10 cellular contexts compared by ENCODE assay signal in the genomic region with DNA sequence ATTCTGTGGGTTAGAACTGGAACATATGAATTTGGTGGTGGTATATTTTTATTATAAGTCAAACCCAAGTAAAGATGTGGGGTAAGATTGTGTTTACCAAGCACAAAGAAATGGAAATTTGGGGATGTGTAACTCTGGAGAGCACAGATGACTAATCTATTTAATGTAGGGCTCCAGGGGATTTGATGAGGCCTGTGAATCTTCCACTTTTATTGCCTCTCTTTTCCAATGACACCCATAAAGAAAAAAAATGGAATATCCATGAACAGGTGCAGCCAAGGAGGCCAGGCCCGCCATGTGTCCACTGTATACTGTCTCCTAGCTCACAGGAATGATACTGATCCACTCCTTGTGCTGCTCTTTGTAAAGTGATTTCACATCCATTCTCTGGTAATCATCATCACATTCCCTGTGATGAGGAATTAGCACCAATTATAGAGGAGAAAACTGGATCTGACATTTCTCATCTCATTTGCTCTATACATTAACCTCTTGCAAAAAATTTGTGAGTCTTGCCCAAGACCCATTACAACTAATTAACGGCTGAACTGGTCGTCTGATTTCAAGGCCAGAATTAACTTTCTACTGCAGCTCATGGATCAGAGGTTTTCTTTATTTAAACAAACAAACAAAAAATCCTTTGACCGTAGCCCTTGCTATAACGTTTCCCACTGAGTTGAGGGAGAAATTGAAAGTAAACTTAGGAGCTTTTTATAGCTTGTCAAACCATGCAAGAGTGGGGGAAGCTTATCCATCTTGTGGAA. TPM values are rescaled to one million over a fixed set of nuclear protein-coding genes. Genes with fewer than 3 reads are reported as not detected.
DNase-seq lines count a peak whose midpoint lies in the region; ATAC-seq and TF ChIP-seq lines count a peak whose summit lies in the region.
"Had no signal": no experiment of that assay in that cellular context is flagged by ENCODE, and none has a peak within 500 bp of the region (broad histone marks: within the 10 kb centered on the region; RNA-seq: fewer than 3 reads in every experiment).

No MANE protein-coding gene starts in this region.

- TF ChIP-seq CTCF in Loucy (conservative IDR thresholded peaks at IDR 0.05; ENCODE audit: low read length) = no peak

- H3K4me3 ChIP-seq in CD4-positive, CD25-positive, alpha-beta regulatory T cell (ENCODE audit: low read depth, low read length) = peak overlapping the region; percentile 100
- H3K4me3 ChIP-seq in Loucy (ENCODE audit: low read length, poor library complexity, severe bottlenecking) = peak overlapping the region; percentile 84

- peaks cover 2% of the 10 kb centered on the region for H3K36me3 ChIP-seq in CD4-positive, CD25-positive, alpha-beta regulatory T cell (ENCODE audit: control insufficient read depth, insufficient read depth, low read length)
- no peaks in the 10 kb centered on the region for H3K36me3 ChIP-seq in Loucy (ENCODE audit: insufficient read depth, low read length)

- no peaks in the 10 kb centered on the region for H4K20me1 ChIP-seq in Loucy (ENCODE audit: insufficient read depth, low read length, poor library complexity, severe bottlenecking)

- peak overlapping the region; percentile 89 to 95 (median 92) for H3K4me3 Mint-ChIP-seq in CD4-positive, CD25-positive, alpha-beta regulatory T cell
- peak overlapping the region; percentile 84 for H3K4me3 Mint-ChIP-seq in central memory CD8-positive, alpha-beta T cell
- peak overlapping the region; percentile 78 to 98 (median 90) for H3K4me3 Mint-ChIP-seq in naive thymus-derived CD8-positive, alpha-beta T cell
- H3K4me3 Mint-ChIP-seq: WTC11 had no signal

- H3K9ac ChIP-seq in Loucy (ENCODE audit: low read depth, low read length, poor library complexity, severe bottlenecking) = peak overlapping the region; percentile 35

- no peaks in the 10 kb centered on the region for H3K9me3 Mint-ChIP-seq in CD4-positive, CD25-positive, alpha-beta regulatory T cell
- no peaks in the 10 kb centered on the region for H3K9me3 Mint-ChIP-seq in central memory CD8-positive, alpha-beta T cell
- no peaks in the 10 kb centered on the region for H3K9me3 Mint-ChIP-seq in naive thymus-derived CD8-positive, alpha-beta T cell
- H3K9me3 Mint-ChIP-seq: WTC11 had no signal

- peak overlapping the region; percentile 86 to 97 (median 96) for H3K27ac Mint-ChIP-seq in CD4-positive, CD25-positive, alpha-beta regulatory T cell
- peak overlapping the region; percentile 99 for H3K27ac Mint-ChIP-seq in central memory CD8-positive, alpha-beta T cell (ENCODE audit: low read depth)
- H3K27ac Mint-ChIP-seq in naive thymus-derived CD8-positive, alpha-beta T cell = peak overlapping the region; percentile 93 to 100 (median 98)
- H3K27ac Mint-ChIP-seq: WTC11 had no signal

- DNase-seq in CD4-positive, CD25-positive, alpha-beta regulatory T cell = no peak
- no peak for DNase-seq in central memory CD8-positive, alpha-beta T cell (ENCODE audit: low spot score in 2 of 2)
- no peak for DNase-seq in naive thymus-derived CD8-positive, alpha-beta T cell
- DNase-seq in NCI-H1105 (lab: John Stamatoyannopoulos, UW) (no peak), hepatic stellate cell (ENCODE audit: low spot score) (no peak), HPDE6-E6E7 (ENCODE audit: extremely low spot score) (no peak)

- peak overlapping the region; percentile 99 for H3K27ac ChIP-seq in CD4-positive, CD25-positive, alpha-beta regulatory T cell (ENCODE audit: insufficient read depth, low read length, poor library complexity, severe bottlenecking)

- peaks cover 15 to 71% (median 48%) of the 10 kb centered on the region in 4 donors for H3K4me1 Mint-ChIP-seq in CD4-positive, CD25-positive, alpha-beta regulatory T cell
- peaks cover 70% of the 10 kb centered on the region for H3K4me1 Mint-ChIP-seq in central memory CD8-positive, alpha-beta T cell
- peaks cover 23 to 76% (median 65%) of the 10 kb centered on the region in 4 donors for H3K4me1 Mint-ChIP-seq in naive thymus-derived CD8-positive, alpha-beta T cell

- H3K4me2 ChIP-seq in Loucy (ENCODE audit: low read depth, low read length, poor library complexity, severe bottlenecking) = peak overlapping the region; percentile 99

- no peak for ATAC-seq in CD4-positive, CD25-positive, alpha-beta regulatory T cell (ENCODE audit: low read depth in 2 of 2)
- no peak for ATAC-seq in central memory CD8-positive, alpha-beta T cell (replicated peaks; ENCODE audit: extremely low read depth, poor library complexity, severe bottlenecking)
- no peak for ATAC-seq in naive thymus-derived CD8-positive, alpha-beta T cell
- no peak for ATAC-seq in HG03135 (IDR thresholded peaks at IDR 0.05; ENCODE audit: unreplicated experiment)
- ATAC-seq: WTC11 had no signal

- H3K4me1 ChIP-seq in CD4-positive, CD25-positive, alpha-beta regulatory T cell (ENCODE audit: control insufficient read depth, insufficient read depth, low read length, poor library complexity, severe bottlenecking) = peaks cover 46% of the 10 kb centered on the region
- H3K4me1 ChIP-seq in Loucy (ENCODE audit: insufficient read depth, low read length, poor library complexity, severe bottlenecking) = peaks cover 48% of the 10 kb centered on the region

- peaks cover 6% of the 10 kb centered on the region for H3K36me3 Mint-ChIP-seq in CD4-positive, CD25-positive, alpha-beta regulatory T cell
- peaks cover 56% of the 10 kb centered on the region for H3K36me3 Mint-ChIP-seq in central memory CD8-positive, alpha-beta T cell (ENCODE audit: insufficient read depth)
- H3K36me3 Mint-ChIP-seq in naive thymus-derived CD8-positive, alpha-beta T cell = peaks cover 0 to 7% (median 0%) of the 10 kb centered on the region in 3 donors
- H3K36me3 Mint-ChIP-seq: WTC11 had no signal

- no peaks in the 10 kb centered on the region for H3F3A ChIP-seq in Loucy (ENCODE audit: low read depth)

- H2AFZ ChIP-seq in Loucy (ENCODE audit: low read length) = no peak overlapping the region

- no peaks in the 10 kb centered on the region for H3K27me3 ChIP-seq in CD4-positive, CD25-positive, alpha-beta regulatory T cell (ENCODE audit: control insufficient read depth, insufficient read depth, low read length)
- no peaks in the 10 kb centered on the region for H3K27me3 ChIP-seq in Loucy (ENCODE audit: insufficient read depth, low read length, poor library complexity, severe bottlenecking)

- POLR2A ChIA-PET in naive thymus-derived CD8-positive, alpha-beta T cell (lab: Charles Lee) = interaction anchor here (0.6 to 1.7 kb wide), 3 partner anchors 11 to 135 kb away, joined by 3 to 8 read pairs (median 5); a partner anchor contains a TSS

- peaks cover 11% of the 10 kb centered on the region for H3K27me3 Mint-ChIP-seq in CD4-positive, CD25-positive, alpha-beta regulatory T cell
- H3K27me3 Mint-ChIP-seq in central memory CD8-positive, alpha-beta T cell = no peaks in the 10 kb centered on the region
- no peaks in the 10 kb centered on the region for H3K27me3 Mint-ChIP-seq in naive thymus-derived CD8-positive, alpha-beta T cell

- no peaks in the 10 kb centered on the region for H3K9me3 ChIP-seq in CD4-positive, CD25-positive, alpha-beta regulatory T cell (ENCODE audit: control insufficient read depth in 2 of 2, low read length in 2 of 2)
- no peaks in the 10 kb centered on the region for H3K9me3 ChIP-seq in Loucy (ENCODE audit: insufficient read depth, low read depth, low read length)

- no peaks in the 10 kb centered on the region for H3K9me2 ChIP-seq in Loucy (replicated peaks; ENCODE audit: low read depth, low read length)

- peaks cover 24% of the 10 kb centered on the region for H3K79me2 ChIP-seq in Loucy (ENCODE audit: insufficient read depth, low read length)

RNA-seq across cellular contexts. Expression of a gene that starts 3.0 kb away (rescaled TPM):
- total RNA-seq in CD4-positive, CD25-positive, alpha-beta regulatory T cell = 580 TPM
- 100 to 1,000 TPM; 254 to 402 (median 306) TPM for polyA plus RNA-seq in CD4-positive, CD25-positive, alpha-beta regulatory T cell
- total RNA-seq in naive thymus-derived CD8-positive, alpha-beta T cell = 10 to 100 TPM; 70.7 to 74.4 TPM
- polyA plus RNA-seq in naive thymus-derived CD8-positive, alpha-beta T cell = 100 to 1,000 TPM in 2 of 3 donors, 10 to 100 TPM in 1; 80.3 to 301 (median 110) TPM
- polyA plus RNA-seq: neural cell had no signal

RNA-seq across cellular contexts. Expression of a gene that starts 33.1 kb away (rescaled TPM):
- total RNA-seq in CD4-positive, CD25-positive, alpha-beta regulatory T cell = 45.7 TPM
- 10 to 100 TPM; 40.3 to 55.5 (median 43.0) TPM for polyA plus RNA-seq in CD4-positive, CD25-positive, alpha-beta regulatory T cell
- total RNA-seq in naive thymus-derived CD8-positive, alpha-beta T cell = 10 to 100 TPM; 30.7 to 33.4 TPM
- 10 to 100 TPM; 24.1 to 27.4 (median 24.9) TPM for polyA plus RNA-seq in naive thymus-derived CD8-positive, alpha-beta T cell
